In genomic region chr1:172875892-172876291, GRCh38 we compare ENCODE assay signal across 16 cellular contexts.
DNase-seq lines count a peak whose midpoint lies in the region; ATAC-seq and TF ChIP-seq lines count a peak whose summit lies in the region.
"Had no signal": no experiment of that assay in that cellular context is flagged by ENCODE, and none has a peak within 500 bp of the region (broad histone marks: within the 10 kb centered on the region; RNA-seq: fewer than 3 reads in every experiment).

No MANE protein-coding gene starts in this region.

- H3K27ac Mint-ChIP-seq in activated CD4-positive, alpha-beta T cell treated with anti-CD3 and anti-CD28 coated beads for 36 hours = no peak overlapping the region
- no peak overlapping the region for H3K27ac Mint-ChIP-seq in activated T-helper 17 cell treated with anti-CD3 and anti-CD28 coated beads, Interleukin-2, amount 50 U/mL, for 72 hours
- H3K27ac Mint-ChIP-seq: CD14-positive monocyte; CD4-positive, alpha-beta memory T cell had no signal

- CTCF ChIA-PET in activated CD4-positive, alpha-beta T cell treated with anti-CD3 and anti-CD28 coated beads for 36 hours (lab: Charles Lee) = interaction anchor here (1.2 kb wide), 1 partner anchor 19 kb away, joined by 3 read pairs; no protein-coding TSS in a partner anchor
- CTCF ChIA-PET in GM10248 (lab: Yijun Ruan, JAX) = no interaction called here

- no peak for TF ChIP-seq CTCF in GM10248 (IDR thresholded peaks at IDR 0.05; ENCODE audit: control extremely low read depth, extremely low read depth, low read depth, missing control alignments)

- no peak overlapping the region for H3K4me3 Mint-ChIP-seq in activated CD4-positive, alpha-beta T cell treated with anti-CD3 and anti-CD28 coated beads for 36 hours
- H3K4me3 Mint-ChIP-seq in activated T-helper 17 cell treated with anti-CD3 and anti-CD28 coated beads, Interleukin-2, amount 50 U/mL, for 72 hours = no peak overlapping the region
- H3K4me3 Mint-ChIP-seq: CD14-positive monocyte; CD4-positive, alpha-beta memory T cell had no signal

- POLR2A ChIA-PET in activated CD4-positive, alpha-beta T cell treated with anti-CD3 and anti-CD28 coated beads for 36 hours (lab: Charles Lee) = no interaction called here
- POLR2A ChIA-PET in GM10248 (lab: Yijun Ruan, JAX) = no interaction called here

- peaks cover 21% of the 10 kb centered on the region for H3K4me1 Mint-ChIP-seq in activated CD4-positive, alpha-beta T cell treated with anti-CD3 and anti-CD28 coated beads for 36 hours
- H3K4me1 Mint-ChIP-seq in activated T-helper 17 cell treated with anti-CD3 and anti-CD28 coated beads, Interleukin-2, amount 50 U/mL, for 72 hours = peaks cover 19% of the 10 kb centered on the region
- H3K4me1 Mint-ChIP-seq: CD14-positive monocyte had no signal

- H3K36me3 Mint-ChIP-seq in activated CD4-positive, alpha-beta T cell treated with anti-CD3 and anti-CD28 coated beads for 36 hours (ENCODE audit: low read depth) = no peaks in the 10 kb centered on the region
- no peaks in the 10 kb centered on the region for H3K36me3 Mint-ChIP-seq in activated T-helper 17 cell treated with anti-CD3 and anti-CD28 coated beads, Interleukin-2, amount 50 U/mL, for 72 hours (ENCODE audit: low read depth)
- H3K36me3 Mint-ChIP-seq: CD14-positive monocyte; CD4-positive, alpha-beta memory T cell had no signal

- no peaks in the 10 kb centered on the region for H3K9me3 Mint-ChIP-seq in activated CD4-positive, alpha-beta T cell treated with anti-CD3 and anti-CD28 coated beads for 36 hours (ENCODE audit: low read depth)
- H3K9me3 Mint-ChIP-seq in activated T-helper 17 cell treated with anti-CD3 and anti-CD28 coated beads, Interleukin-2, amount 50 U/mL, for 72 hours = no peaks in the 10 kb centered on the region
- H3K9me3 Mint-ChIP-seq: CD4-positive, alpha-beta memory T cell had no signal

- intact Hi-C loops in activated CD4-positive, alpha-beta T cell treated with anti-CD3 and anti-CD28 coated beads for 36 hours (cut with DNase I, micrococcal nuclease) = loop anchor here (1.0 to 2.0 kb wide), 6 partner anchors 18 to 97 kb away; no protein-coding TSS in a partner anchor
- intact Hi-C loops in left colon (cut with DNase I, micrococcal nuclease) = no loop called here

- ATAC-seq in activated CD4-positive, alpha-beta T cell treated with anti-CD3 and anti-CD28 coated beads for 36 hours = peak; percentile 42
- ATAC-seq in activated T-helper 17 cell treated with anti-CD3 and anti-CD28 coated beads, Interleukin-2, amount 50 U/mL, for 72 hours (replicated peaks) = peak; percentile 37
- ATAC-seq in stimulated activated naive CD8-positive, alpha-beta T cell treated with anti-CD3 and anti-CD28 coated beads, Interleukin-15, Interleukin-2, amounts not matched to agents 100 U/mL and 50 U/mL, for 24 hours = peak; percentile 47
- no peak for ATAC-seq in left colon
- ATAC-seq: GM12878 had no signal

- no peak for DNase-seq in activated CD4-positive, alpha-beta T cell treated with anti-CD3 and anti-CD28 coated beads for 36 hours
- DNase-seq in activated CD4-positive, alpha-beta T cell treated with anti-CD3 and anti-CD28 coated beads for 1 hour = no peak
- DNase-seq in LHCN-M2 (ENCODE audit: low read depth) (peak; percentile 50), GM10248 (ENCODE audit: extremely low spot score) (no peak), left colon (no peak), NCI-H446 treated with DMSO at 0.1 percent for 48 hours (lab: John Stamatoyannopoulos, UW) (no peak)
- no peak for DNase-seq in stimulated activated naive CD8-positive, alpha-beta T cell treated with anti-CD3 and anti-CD28 coated beads, Interleukin-15, Interleukin-2, amounts not matched to agents 100 U/mL and 50 U/mL, for 24 hours
- DNase-seq: 8988T; CD4-positive, alpha-beta memory T cell; DMS79 treated with DMSO at 0.1 percent for 48 hours; GF-D8; GOT3; H7 had no signal

- peaks cover 39% of the 10 kb centered on the region for H3K27me3 Mint-ChIP-seq in activated CD4-positive, alpha-beta T cell treated with anti-CD3 and anti-CD28 coated beads for 36 hours
- peaks cover 19% of the 10 kb centered on the region for H3K27me3 Mint-ChIP-seq in activated T-helper 17 cell treated with anti-CD3 and anti-CD28 coated beads, Interleukin-2, amount 50 U/mL, for 72 hours
- H3K27me3 Mint-ChIP-seq: CD4-positive, alpha-beta memory T cell had no signal

Comparison
In these comparisons a context has a peak if more than half of its experiments do, and no peak if none do; other contexts are left out.
1. intact Hi-C loops: an anchor here in activated CD4-positive, alpha-beta T cell treated with anti-CD3 and anti-CD28 coated beads for 36 hours (1.0 to 2.0 kb wide); none called in left colon.